1 cellular context compared by ENCODE assay signal in the genomic region with DNA sequence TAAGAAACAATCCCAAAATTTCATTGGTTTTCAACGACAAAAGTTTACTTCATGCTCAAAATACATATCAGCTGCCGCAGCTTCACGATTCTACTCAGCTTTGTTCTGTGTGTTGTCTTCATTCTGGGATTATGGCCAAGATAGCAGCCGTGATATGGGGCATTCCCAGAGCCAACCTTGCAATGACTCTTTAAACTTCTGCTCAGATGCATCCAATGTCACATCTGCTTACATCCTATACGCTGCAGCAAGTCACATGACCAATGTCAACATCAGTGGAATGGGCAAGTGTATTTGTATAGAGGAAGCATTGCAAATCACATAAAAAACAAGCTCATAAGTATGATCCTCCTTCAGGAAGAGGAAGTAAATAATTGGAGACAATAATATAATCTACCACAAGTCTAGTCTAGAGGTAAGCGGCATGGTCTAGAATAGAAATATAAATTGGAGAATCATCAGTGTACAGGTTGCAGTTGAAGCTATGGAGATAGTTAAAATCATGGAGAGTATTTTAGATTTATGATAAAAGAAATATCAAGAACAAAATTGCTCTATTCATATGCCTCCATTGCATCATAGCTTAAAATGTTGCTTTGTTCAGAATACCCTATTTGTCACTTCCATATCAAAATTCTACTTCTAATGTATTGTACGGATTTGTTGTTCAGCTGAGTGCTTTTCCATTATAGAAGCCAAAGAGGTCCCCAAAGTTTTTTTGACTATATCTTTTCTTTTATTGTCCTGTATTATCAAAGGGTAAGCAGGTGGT.
TF ChIP-seq lines count a peak whose summit lies in the region.

No MANE protein-coding gene starts in this region.

TF ChIP-seq in HepG2, 621 proteins besides CTCF, POLR2A, EP300 and RAD21 (continued from another document):
- TF ChIP-seq, protein P1, sequence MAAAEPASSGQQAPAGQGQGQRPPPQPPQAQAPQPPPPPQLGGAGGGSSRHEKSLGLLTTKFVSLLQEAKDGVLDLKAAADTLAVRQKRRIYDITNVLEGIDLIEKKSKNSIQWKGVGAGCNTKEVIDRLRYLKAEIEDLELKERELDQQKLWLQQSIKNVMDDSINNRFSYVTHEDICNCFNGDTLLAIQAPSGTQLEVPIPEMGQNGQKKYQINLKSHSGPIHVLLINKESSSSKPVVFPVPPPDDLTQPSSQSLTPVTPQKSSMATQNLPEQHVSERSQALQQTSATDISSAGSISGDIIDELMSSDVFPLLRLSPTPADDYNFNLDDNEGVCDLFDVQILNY (CRISPR knock-in tag; conservative IDR thresholded peaks at IDR 0.05), result no peak
- no peak for TF ChIP-seq FOXA1 (IDR thresholded peaks at IDR 0.05)
- TF ChIP-seq FOXA1 (CRISPR knock-in tag; IDR thresholded peaks at IDR 0.05), result peak; percentile 24; the same call in 1 of the 2 replicates
